In genomic region chr16:16938980-16939379, GRCh38 we compare ENCODE assay signal across 39 cellular contexts.
"Had no signal": no experiment of that assay in that cellular context is flagged by ENCODE, and none has a peak within 500 bp of the region (broad histone marks: within the 10 kb centered on the region; RNA-seq: fewer than 3 reads in every experiment).

No MANE protein-coding gene starts in this region.

- FAIRE-seq: astrocyte, bronchial epithelial cell, colon had no signal

- H3K27ac Mint-ChIP-seq: activated naive CD4-positive, alpha-beta T cell treated with anti-CD3 and anti-CD28 coated beads for 36 hours; activated naive CD4-positive, alpha-beta T cell treated with anti-CD3 and anti-CD28 coated beads, Interleukin-2, amount 10 ng/mL, durations not matched to agents 7 days and 5 days; activated naive CD4-positive, alpha-beta T cell treated with anti-CD3 and anti-CD28 coated beads, Interleukin-2, amount 50 U/mL, for 24 hours; activated naive CD4-positive, alpha-beta T cell treated with anti-CD3 and anti-CD28 coated beads, Interleukin-2, amount 50 U/mL, for 72 hours; activated naive CD8-positive, alpha-beta T cell; activated naive CD8-positive, alpha-beta T cell treated with anti-CD3 and anti-CD28 coated beads for 36 hours; activated naive CD8-positive, alpha-beta T cell treated with anti-CD3 and anti-CD28 coated beads, Interleukin-2, amount 10 ng/mL, durations not matched to agents 7 days and 5 days; activated naive CD8-positive, alpha-beta T cell treated with anti-CD3 and anti-CD28 coated beads, Interleukin-2, amount 50 U/mL, for 24 hours; activated T-cell treated with anti-CD3 and anti-CD28 coated beads, Interleukin-2, amount 50 U/mL, for 72 hours; activated T-helper 1 cell treated with anti-CD3 and anti-CD28 coated beads, Interleukin-12 subunit alpha, Interleukin-12 subunit beta, Interleukin-2, Interleukin-4 antibody, amounts not matched to agents 30 ng/mL and 10 ng/mL and 1 ng/mL, durations not matched to agents 14 hours and 24 hours and 36 hours; activated T-helper 17 cell treated with anti-CD3 and anti-CD28 coated beads, Interleukin-2, amount 50 U/mL, for 72 hours; activated T-helper 2 cell treated with anti-CD3 and anti-CD28 coated beads, Interferon-gamma antibody, Interleukin-2, Interleukin-4, amounts not matched to agents 10 μg/mL and 5 μg/mL and 100 μg/mL, durations not matched to agents 14 hours and 24 hours and 36 hours; brain had no signal

- H3K4me1 Mint-ChIP-seq: activated naive CD4-positive, alpha-beta T cell treated with anti-CD3 and anti-CD28 coated beads, Interleukin-2, amount 10 ng/mL, durations not matched to agents 7 days and 5 days; activated naive CD4-positive, alpha-beta T cell treated with anti-CD3 and anti-CD28 coated beads, Interleukin-2, amount 50 U/mL, for 24 hours; activated naive CD8-positive, alpha-beta T cell treated with anti-CD3 and anti-CD28 coated beads, Interleukin-2, amount 10 ng/mL, durations not matched to agents 7 days and 5 days; activated naive CD8-positive, alpha-beta T cell treated with anti-CD3 and anti-CD28 coated beads, Interleukin-2, amount 50 U/mL, for 24 hours; activated T-helper 17 cell treated with anti-CD3 and anti-CD28 coated beads, Interleukin-2, amount 50 U/mL, for 72 hours; central memory CD8-positive, alpha-beta T cell had no signal

- H3K27me3 ChIP-seq: adrenal gland, ascending aorta, body of pancreas, brain microvascular endothelial cell, cardiac muscle cell had no signal

- H3K4me1 ChIP-seq: adrenal gland, ascending aorta, body of pancreas, breast epithelium had no signal

- H3K4me3 Mint-ChIP-seq: activated naive CD4-positive, alpha-beta T cell treated with anti-CD3 and anti-CD28 coated beads for 36 hours; activated naive CD4-positive, alpha-beta T cell treated with anti-CD3 and anti-CD28 coated beads, Interleukin-2, amount 10 ng/mL, durations not matched to agents 7 days and 5 days; activated naive CD4-positive, alpha-beta T cell treated with anti-CD3 and anti-CD28 coated beads, Interleukin-2, amount 50 U/mL, for 24 hours; activated naive CD8-positive, alpha-beta T cell; activated naive CD8-positive, alpha-beta T cell treated with anti-CD3 and anti-CD28 coated beads for 36 hours; activated naive CD8-positive, alpha-beta T cell treated with anti-CD3 and anti-CD28 coated beads, Interleukin-2, amount 10 ng/mL, durations not matched to agents 7 days and 5 days; activated naive CD8-positive, alpha-beta T cell treated with anti-CD3 and anti-CD28 coated beads, Interleukin-2, amount 50 U/mL, for 24 hours; activated T-cell treated with anti-CD3 and anti-CD28 coated beads, Interleukin-2, amount 50 U/mL, for 4 hours; activated T-cell treated with anti-CD3 and anti-CD28 coated beads, Interleukin-2, amount 50 U/mL, for 72 hours; activated T-helper 1 cell treated with anti-CD3 and anti-CD28 coated beads, Interleukin-12 subunit alpha, Interleukin-12 subunit beta, Interleukin-2, Interleukin-4 antibody, amounts not matched to agents 30 ng/mL and 10 ng/mL and 1 ng/mL, durations not matched to agents 14 hours and 24 hours and 36 hours; activated T-helper 17 cell treated with anti-CD3 and anti-CD28 coated beads, Interleukin-2, amount 50 U/mL, for 72 hours; brain; central memory CD8-positive, alpha-beta T cell had no signal

- H3K27me3 Mint-ChIP-seq: activated naive CD4-positive, alpha-beta T cell treated with anti-CD3 and anti-CD28 coated beads, Interleukin-2, amount 10 ng/mL, durations not matched to agents 7 days and 5 days; activated naive CD4-positive, alpha-beta T cell treated with anti-CD3 and anti-CD28 coated beads, Interleukin-2, amount 50 U/mL, for 24 hours; activated naive CD8-positive, alpha-beta T cell; activated naive CD8-positive, alpha-beta T cell treated with anti-CD3 and anti-CD28 coated beads for 36 hours had no signal

- H3K9me3 ChIP-seq: adrenal gland, ascending aorta, body of pancreas, breast epithelium had no signal

- H3K27ac ChIP-seq: adrenal gland, ascending aorta, body of pancreas, brain microvascular endothelial cell, breast epithelium, cardiac muscle cell had no signal

- H3K4me3 ChIP-seq: adrenal gland, ascending aorta, body of pancreas, breast epithelium, cardiac muscle cell had no signal

- H3K36me3 ChIP-seq: adrenal gland, ascending aorta, brain microvascular endothelial cell, breast epithelium, cardiac muscle cell had no signal

- H3K36me3 Mint-ChIP-seq: activated naive CD4-positive, alpha-beta T cell treated with anti-CD3 and anti-CD28 coated beads, Interleukin-2, amount 10 ng/mL, durations not matched to agents 7 days and 5 days; activated naive CD4-positive, alpha-beta T cell treated with anti-CD3 and anti-CD28 coated beads, Interleukin-2, amount 50 U/mL, for 24 hours; activated naive CD4-positive, alpha-beta T cell treated with anti-CD3 and anti-CD28 coated beads, Interleukin-2, amount 50 U/mL, for 72 hours; activated naive CD8-positive, alpha-beta T cell; activated naive CD8-positive, alpha-beta T cell treated with anti-CD3 and anti-CD28 coated beads for 36 hours; activated naive CD8-positive, alpha-beta T cell treated with anti-CD3 and anti-CD28 coated beads, Interleukin-2, amount 10 ng/mL, durations not matched to agents 7 days and 5 days; brain had no signal

- DNase-seq: activated effector memory CD4-positive, alpha-beta T cell treated with anti-CD3 and anti-CD28 coated beads, Interleukin-2, amount 50 U/mL, for 16 hours; activated effector memory CD4-positive, alpha-beta T cell treated with Interleukin-2 at 50 U/mL for 16 hours; activated gamma-delta T cell; activated gamma-delta T cell treated with Interleukin-2 at 50 U/mL for 16 hours; activated naive CD4-positive, alpha-beta T cell; activated naive CD4-positive, alpha-beta T cell treated with anti-CD3 and anti-CD28 coated beads for 36 hours; activated naive CD4-positive, alpha-beta T cell treated with anti-CD3 and anti-CD28 coated beads, Interleukin-2, amount 10 ng/mL, durations not matched to agents 7 days and 5 days; activated naive CD4-positive, alpha-beta T cell treated with anti-CD3 and anti-CD28 coated beads, Interleukin-2, amount 50 U/mL, for 16 hours; activated naive CD4-positive, alpha-beta T cell treated with Interleukin-2 at 50 U/mL for 16 hours; activated naive CD8-positive, alpha-beta T cell treated with anti-CD3 and anti-CD28 coated beads for 36 hours; activated naive CD8-positive, alpha-beta T cell treated with anti-CD3 and anti-CD28 coated beads, Interleukin-2, amount 10 ng/mL, durations not matched to agents 7 days and 5 days; activated naive CD8-positive, alpha-beta T cell treated with anti-CD3 and anti-CD28 coated beads, Interleukin-2, amount 50 U/mL, for 24 hours; activated T-cell treated with anti-CD3 and anti-CD28 coated beads, Interleukin-2, amount 50 U/mL, for 4 hours; activated T-cell treated with anti-CD3 and anti-CD28 coated beads, Interleukin-2, amount 50 U/mL, for 48 hours; activated T-cell treated with anti-CD3 and anti-CD28 coated beads, Interleukin-2, amount 50 U/mL, for 72 hours; adrenal gland; amniotic stem cell; amygdala; anterior cingulate cortex; aorta; body of pancreas; brain microvascular endothelial cell; caudate nucleus; central memory CD4-positive, alpha-beta T cell; cerebellar nuclear complex had no signal

- ATAC-seq: activated naive CD4-positive, alpha-beta T cell treated with anti-CD3 and anti-CD28 coated beads, Interleukin-2, amount 50 U/mL, for 72 hours; activated naive CD8-positive, alpha-beta T cell treated with anti-CD3 and anti-CD28 coated beads, Interleukin-2, amount 50 U/mL, for 24 hours; activated T-cell treated with anti-CD3 and anti-CD28 coated beads, Interleukin-2, amount 50 U/mL, for 4 hours; activated T-cell treated with anti-CD3 and anti-CD28 coated beads, Interleukin-2, amount 50 U/mL, for 72 hours; activated T-helper 17 cell treated with anti-CD3 and anti-CD28 coated beads, Interleukin-2, amount 50 U/mL, for 72 hours; body of pancreas had no signal

- H3K9me3 Mint-ChIP-seq: activated naive CD4-positive, alpha-beta T cell treated with anti-CD3 and anti-CD28 coated beads for 36 hours; activated naive CD4-positive, alpha-beta T cell treated with anti-CD3 and anti-CD28 coated beads, Interleukin-2, amount 10 ng/mL, durations not matched to agents 7 days and 5 days; activated naive CD4-positive, alpha-beta T cell treated with anti-CD3 and anti-CD28 coated beads, Interleukin-2, amount 50 U/mL, for 24 hours; activated naive CD4-positive, alpha-beta T cell treated with anti-CD3 and anti-CD28 coated beads, Interleukin-2, amount 50 U/mL, for 72 hours; activated naive CD8-positive, alpha-beta T cell treated with anti-CD3 and anti-CD28 coated beads for 36 hours; activated naive CD8-positive, alpha-beta T cell treated with anti-CD3 and anti-CD28 coated beads, Interleukin-2, amount 10 ng/mL, durations not matched to agents 7 days and 5 days; activated naive CD8-positive, alpha-beta T cell treated with anti-CD3 and anti-CD28 coated beads, Interleukin-2, amount 50 U/mL, for 24 hours; activated T-cell treated with anti-CD3 and anti-CD28 coated beads, Interleukin-2, amount 50 U/mL, for 4 hours; activated T-cell treated with anti-CD3 and anti-CD28 coated beads, Interleukin-2, amount 50 U/mL, for 72 hours; activated T-helper 1 cell treated with anti-CD3 and anti-CD28 coated beads, Interleukin-12 subunit alpha, Interleukin-12 subunit beta, Interleukin-2, Interleukin-4 antibody, amounts not matched to agents 30 ng/mL and 10 ng/mL and 1 ng/mL, durations not matched to agents 14 hours and 24 hours and 36 hours; activated T-helper 17 cell treated with anti-CD3 and anti-CD28 coated beads, Interleukin-2, amount 50 U/mL, for 72 hours; activated T-helper 2 cell treated with anti-CD3 and anti-CD28 coated beads, Interferon-gamma antibody, Interleukin-2, Interleukin-4, amounts not matched to agents 10 μg/mL and 5 μg/mL and 100 μg/mL, durations not matched to agents 14 hours and 24 hours and 36 hours; brain; central memory CD8-positive, alpha-beta T cell had no signal
